In the genomic region with DNA sequence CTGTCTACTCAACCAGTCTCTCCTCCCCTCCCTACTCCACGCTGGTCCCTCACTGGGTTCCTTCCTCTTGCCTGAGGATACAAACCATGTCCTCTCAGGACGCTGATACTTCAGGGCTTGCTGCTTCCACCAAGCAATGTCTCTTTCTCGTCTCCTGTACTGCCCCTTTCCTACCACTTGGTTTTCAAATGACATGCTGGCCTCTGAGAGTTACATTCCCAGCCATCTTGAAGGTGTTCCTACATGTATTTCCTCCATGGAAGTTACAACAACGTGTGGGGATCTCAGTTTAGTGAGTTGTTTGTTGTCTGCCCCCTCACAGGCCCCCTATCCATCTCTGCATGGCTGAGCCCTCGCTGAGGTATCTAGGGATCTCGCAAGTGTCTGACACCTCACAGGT, we compare ENCODE assay signal across 15 cellular contexts.
DNase-seq lines count a peak whose midpoint lies in the region; ATAC-seq and TF ChIP-seq lines count a peak whose summit lies in the region.
"Had no signal": no experiment of that assay in that cellular context is flagged by ENCODE, and none has a peak within 500 bp of the region (broad histone marks: within the 10 kb centered on the region; RNA-seq: fewer than 3 reads in every experiment).

No MANE protein-coding gene starts in this region.

- H3K4me1 Mint-ChIP-seq in endodermal cell = peaks cover 22% of the 10 kb centered on the region
- peaks cover 54% of the 10 kb centered on the region for H3K4me1 Mint-ChIP-seq in nephron progenitor cell
- H3K4me1 Mint-ChIP-seq in CD4-positive, alpha-beta T cell (ENCODE audit: low read depth) = no peaks in the 10 kb centered on the region
- H3K4me1 Mint-ChIP-seq: CD4-positive, CD25-positive, alpha-beta regulatory T cell had no signal

- H3K4me3 ChIP-seq in Karpas-422 (ENCODE audit: low read length) (no peak overlapping the region), endodermal cell (ENCODE audit: low read length) (no peak overlapping the region)
- H3K4me3 ChIP-seq: BLaER1 treated with 17β-estradiol and CSF1 and Interleukin-3, amounts not matched to agents 10 nM and 100 nM had no signal

- H3K4me3 Mint-ChIP-seq in endodermal cell = no peak overlapping the region
- H3K4me3 Mint-ChIP-seq in nephron progenitor cell = no peak overlapping the region
- H3K4me3 Mint-ChIP-seq in CD4-positive, alpha-beta T cell = no peak overlapping the region
- H3K4me3 Mint-ChIP-seq: CD4-positive, CD25-positive, alpha-beta regulatory T cell; HFFc6 had no signal

- no peaks in the 10 kb centered on the region for H4K20me1 ChIP-seq in Karpas-422 (ENCODE audit: insufficient read depth, low read depth, low read length)
- H4K20me1 ChIP-seq: BLaER1 treated with 17β-estradiol and CSF1 and Interleukin-3, amounts not matched to agents 10 nM and 100 nM had no signal

- H3K27ac ChIP-seq in C4-2B = peak overlapping the region; percentile 63; the same call in 1 of the 2 replicates
- H3K27ac ChIP-seq in Karpas-422 (ENCODE audit: low read length) = no peak overlapping the region
- no peak overlapping the region for H3K27ac ChIP-seq in endodermal cell (ENCODE audit: low read depth, low read length)
- H3K27ac ChIP-seq in CD4-positive, alpha-beta T cell (ENCODE audit: low read depth, low read length) = no peak overlapping the region
- H3K27ac ChIP-seq: BLaER1 treated with 17β-estradiol and CSF1 and Interleukin-3, amounts not matched to agents 10 nM and 100 nM had no signal

- POLR2A ChIA-PET in CD4-positive, alpha-beta T cell (lab: Charles Lee) = no interaction called here

- no peak overlapping the region for H3K4me2 ChIP-seq in Karpas-422 (ENCODE audit: low read depth, low read length, poor library complexity, severe bottlenecking)
- H3K4me2 ChIP-seq: BLaER1 treated with 17β-estradiol and CSF1 and Interleukin-3, amounts not matched to agents 10 nM and 100 nM had no signal

- H3K9me3 Mint-ChIP-seq in endodermal cell (no peaks in the 10 kb centered on the region), nephron progenitor cell (peaks cover 3% of the 10 kb centered on the region)
- no peaks in the 10 kb centered on the region for H3K9me3 Mint-ChIP-seq in CD4-positive, alpha-beta T cell

- H3K9me3 ChIP-seq in Karpas-422 (ENCODE audit: low read length) (no peaks in the 10 kb centered on the region), endodermal cell (ENCODE audit: control insufficient read depth, low read length) (no peaks in the 10 kb centered on the region)
- H3K9me3 ChIP-seq in CD4-positive, alpha-beta T cell (ENCODE audit: control insufficient read depth, low read length) = no peaks in the 10 kb centered on the region
- H3K9me3 ChIP-seq: BLaER1 treated with 17β-estradiol and CSF1 and Interleukin-3, amounts not matched to agents 10 nM and 100 nM; Caco-2 had no signal

- 77 to 78% methylated on average over 6 of the region's 6 CpGs for WGBS in endodermal cell (ENCODE audit: insufficient coverage in 1 of 2, insufficient read length in 1 of 2), 2 experiments

- peak overlapping the region; percentile 48 for H3K27ac Mint-ChIP-seq in endodermal cell
- peak overlapping the region; percentile 1 for H3K27ac Mint-ChIP-seq in nephron progenitor cell
- no peak overlapping the region for H3K27ac Mint-ChIP-seq in CD4-positive, alpha-beta T cell
- H3K27ac Mint-ChIP-seq: CD4-positive, CD25-positive, alpha-beta regulatory T cell; HFFc6 had no signal

- H3K36me3 ChIP-seq in Karpas-422 (ENCODE audit: insufficient read depth, low read length) = no peaks in the 10 kb centered on the region
- no peaks in the 10 kb centered on the region for H3K36me3 ChIP-seq in endodermal cell (ENCODE audit: control insufficient read depth, insufficient read depth, low read length)
- H3K36me3 ChIP-seq: BLaER1 treated with 17β-estradiol and CSF1 and Interleukin-3, amounts not matched to agents 10 nM and 100 nM had no signal

- CTCF ChIA-PET in CD4-positive, alpha-beta T cell (lab: Charles Lee) = no interaction called here

- no peaks in the 10 kb centered on the region for H3K79me2 ChIP-seq in Karpas-422 (ENCODE audit: low read length)

- H3K9me2 ChIP-seq in Karpas-422 (replicated peaks; ENCODE audit: insufficient read depth, low read length) = no peaks in the 10 kb centered on the region

- H3K9ac ChIP-seq in Karpas-422 (ENCODE audit: low read length) (no peak overlapping the region), endodermal cell (ENCODE audit: extremely low read depth, low read length, poor library complexity, severe bottlenecking) (no peak overlapping the region)
- H3K9ac ChIP-seq: BLaER1 treated with 17β-estradiol and CSF1 and Interleukin-3, amounts not matched to agents 10 nM and 100 nM had no signal

- H3K27me3 Mint-ChIP-seq in endodermal cell (ENCODE audit: insufficient read depth) (no peaks in the 10 kb centered on the region), nephron progenitor cell (ENCODE audit: low read depth, poor library complexity) (peaks cover 10% of the 10 kb centered on the region)
- no peaks in the 10 kb centered on the region for H3K27me3 Mint-ChIP-seq in CD4-positive, alpha-beta T cell

- no peak for ATAC-seq in CD4-positive, alpha-beta T cell (ENCODE audit: poor library complexity)
- ATAC-seq in GM19351 (IDR thresholded peaks at IDR 0.05; ENCODE audit: unreplicated experiment) = no peak
- ATAC-seq: HCT116 had no signal

- H3K4me1 ChIP-seq in Karpas-422 (ENCODE audit: low read length) (no peaks in the 10 kb centered on the region), endodermal cell (ENCODE audit: control insufficient read depth, insufficient read depth, low read length) (peaks cover 16% of the 10 kb centered on the region)
- H3K4me1 ChIP-seq: BLaER1 treated with 17β-estradiol and CSF1 and Interleukin-3, amounts not matched to agents 10 nM and 100 nM; Caco-2 had no signal

- TF ChIP-seq CTCF in C4-2B (conservative IDR thresholded peaks at IDR 0.05) (no peak), endodermal cell (conservative IDR thresholded peaks at IDR 0.05) (peak; percentile 57), nephron progenitor cell (IDR thresholded peaks at IDR 0.05) (no peak)
- no peak for TF ChIP-seq CTCF in CD4-positive, alpha-beta T cell (IDR thresholded peaks at IDR 0.05)

- no peak overlapping the region for H2AFZ ChIP-seq in Karpas-422 (ENCODE audit: low read length)

- intact Hi-C loops in CD4-positive, alpha-beta T cell (cut with DNase I, micrococcal nuclease) = no loop called here

- H3K27me3 ChIP-seq in Karpas-422 (ENCODE audit: low read length) = no peaks in the 10 kb centered on the region
- no peaks in the 10 kb centered on the region for H3K27me3 ChIP-seq in endodermal cell (ENCODE audit: control insufficient read depth, insufficient read depth, low read length, poor library complexity, severe bottlenecking)
- no peaks in the 10 kb centered on the region for H3K27me3 ChIP-seq in CD4-positive, alpha-beta T cell (ENCODE audit: control insufficient read depth, insufficient read depth, low read length)
- H3K27me3 ChIP-seq: BLaER1 treated with 17β-estradiol and CSF1 and Interleukin-3, amounts not matched to agents 10 nM and 100 nM had no signal

- DNase-seq in Karpas-422 (peak; percentile 35), endodermal cell (no peak), nephron progenitor cell (no peak), SKM-1 treated with dmso at 0.1 percent for 144 hours (lab: John Stamatoyannopoulos, UW; ENCODE audit: unreplicated experiment) (no peak)
- DNase-seq in CD4-positive, alpha-beta T cell = no peak
- DNase-seq: 8988T; Caco-2; CD4-positive, CD25-positive, alpha-beta regulatory T cell; GDM1; HFFc6; KG1 had no signal

- H3K36me3 Mint-ChIP-seq in endodermal cell (ENCODE audit: low read depth) (no peaks in the 10 kb centered on the region), nephron progenitor cell (ENCODE audit: low read depth) (no peaks in the 10 kb centered on the region)
- H3K36me3 Mint-ChIP-seq in CD4-positive, alpha-beta T cell (ENCODE audit: low read depth) = no peaks in the 10 kb centered on the region
- H3K36me3 Mint-ChIP-seq: CD4-positive, CD25-positive, alpha-beta regulatory T cell had no signal
